In the genomic region with DNA sequence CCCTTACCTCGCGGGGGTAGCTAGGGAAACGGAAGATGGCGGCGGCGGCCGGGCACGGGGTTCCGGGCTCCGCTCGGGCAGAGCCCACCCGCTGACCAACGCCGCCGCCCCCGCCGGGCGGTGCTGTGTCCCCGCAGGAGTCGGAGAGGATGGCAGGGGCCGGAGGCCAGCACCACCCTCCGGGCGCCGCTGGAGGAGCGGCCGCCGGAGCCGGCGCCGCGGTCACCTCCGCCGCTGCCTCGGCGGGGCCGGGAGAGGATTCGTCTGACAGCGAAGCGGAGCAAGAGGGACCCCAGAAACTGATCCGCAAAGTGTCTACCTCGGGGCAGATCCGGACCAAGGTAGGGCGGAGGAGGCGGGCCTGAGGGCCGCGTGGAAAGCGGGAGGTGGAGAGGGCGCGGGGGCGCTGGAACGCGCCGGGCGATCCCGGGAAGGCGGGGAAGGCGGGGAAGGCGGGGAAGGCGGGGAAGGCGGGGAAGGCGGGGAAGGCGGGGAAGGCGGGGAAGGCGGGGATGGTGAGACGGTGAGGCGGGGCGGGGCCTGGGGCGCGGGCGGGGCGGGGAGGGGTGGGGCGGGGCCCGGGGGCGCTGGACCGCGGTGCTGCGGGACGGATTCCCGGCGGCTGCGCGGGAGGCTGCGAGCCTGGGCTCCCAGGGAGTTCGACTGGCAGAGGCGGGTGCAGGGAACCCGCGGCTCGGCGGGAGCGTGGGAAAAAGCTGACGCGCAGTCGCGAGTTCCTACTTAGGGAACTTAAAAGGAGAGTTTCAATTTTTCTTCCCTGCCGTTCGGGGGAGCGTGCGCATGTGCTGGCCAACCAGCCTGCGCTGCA, we compare ENCODE assay signal across 8 cellular contexts. TPM values are rescaled to one million over a fixed set of nuclear protein-coding genes. Genes with fewer than 3 reads are reported as not detected.
DNase-seq lines count a peak whose midpoint lies in the region; ATAC-seq and TF ChIP-seq lines count a peak whose summit lies in the region.

Gene DGKH (plus strand): TSS at position 24 of the 829 bp plus-strand sequence. CDS start 126 bp downstream, at position 150.

- no peak for TF ChIP-seq CTCF in Caco-2 (IDR thresholded peaks at IDR 0.05; ENCODE audit: insufficient read depth in 1 of 2, low read depth in 1 of 2, low read length in 1 of 2, severe bottlenecking in 1 of 2, unreplicated experiment in 1 of 2)
- no peak for TF ChIP-seq CTCF in fibroblast of the aortic adventitia (IDR thresholded peaks at IDR 0.05; ENCODE audit: insufficient read depth, low read length)
- TF ChIP-seq CTCF in suprapubic skin (IDR thresholded peaks at IDR 0.05): no peak

- peak; percentile 49 for ATAC-seq in GM19463 (IDR thresholded peaks at IDR 0.05; ENCODE audit: unreplicated experiment)
- ATAC-seq in natural killer cell treated with Interleukin-12 subunit alpha and Interleukin-12 subunit beta and Interleukin-15 and Interleukin-18, amount 100 ng/mL, for 72 hours: peak; percentile 80 to 85

- no peak for TF ChIP-seq POLR2A in suprapubic skin (IDR thresholded peaks at IDR 0.05)

- H3K4me3 Mint-ChIP-seq in Caco-2 (ENCODE audit: unreplicated experiment): peak within 1 kb of the TSS; percentile 96
- peak within 1 kb of the TSS; percentile 73 for H3K4me3 Mint-ChIP-seq in natural killer cell treated with Interleukin-12 subunit alpha and Interleukin-12 subunit beta and Interleukin-15 and Interleukin-18, amount 100 ng/mL, for 72 hours

- H3K27me3 Mint-ChIP-seq in Caco-2 (ENCODE audit: insufficient read depth, unreplicated experiment): peaks cover 17% of the 10 kb centered on the region
- H3K27me3 Mint-ChIP-seq in natural killer cell treated with Interleukin-12 subunit alpha and Interleukin-12 subunit beta and Interleukin-15 and Interleukin-18, amount 100 ng/mL, for 72 hours: peaks cover 33 to 45% of the 10 kb centered on the region in 2 donors

- 1% methylated on average over 14 of the region's 99 CpGs for WGBS in suprapubic skin

- H3K27me3 ChIP-seq in Caco-2 (replicated peaks; ENCODE audit: control insufficient read depth, insufficient read depth, low read length) (no peaks in the 10 kb centered on the region), suprapubic skin (no peaks in the 10 kb centered on the region)

- DNase-seq in Caco-2 (peak; percentile 86 to 87), HS-27A (ENCODE audit: low read depth) (peak; percentile 40), RPMI8226 (peak; percentile 61), fibroblast of the aortic adventitia (ENCODE audit: low read depth) (peak; percentile 71), suprapubic skin (ENCODE audit: low spot score in 2 of 2) (peak; percentile 84 to 86)
- DNase-seq in activated effector memory CD4-positive, alpha-beta T cell treated with anti-CD3 and anti-CD28 coated beads, Interleukin-2, amount 50 U/mL, for 16 hours: peak; percentile 89
- DNase-seq in natural killer cell treated with Interleukin-12 subunit alpha and Interleukin-12 subunit beta and Interleukin-15 and Interleukin-18, amount 100 ng/mL, for 72 hours (ENCODE audit: low spot score): peak; percentile 76

- peaks cover 13% of the 10 kb centered on the region for H3K4me1 ChIP-seq in Caco-2
- peaks cover 17% of the 10 kb centered on the region for H3K4me1 ChIP-seq in suprapubic skin

- H3K27ac ChIP-seq in suprapubic skin: peak within 1 kb of the TSS; percentile 94

- POLR2A ChIA-PET in Caco-2 (lab: Charles Lee): no interaction called here

- H3K36me3 ChIP-seq in Caco-2 (ENCODE audit: control insufficient read depth, insufficient read depth, low read length) (no peaks in the 10 kb centered on the region), suprapubic skin (no peaks in the 10 kb centered on the region)

- peaks cover 6% of the 10 kb centered on the region for H3K4me1 Mint-ChIP-seq in Caco-2 (ENCODE audit: low read depth, unreplicated experiment)
- peaks cover 6 to 8% of the 10 kb centered on the region in 2 donors for H3K4me1 Mint-ChIP-seq in natural killer cell treated with Interleukin-12 subunit alpha and Interleukin-12 subunit beta and Interleukin-15 and Interleukin-18, amount 100 ng/mL, for 72 hours (ENCODE audit: low read depth in 2 of 2)

- H3K9me3 ChIP-seq in Caco-2: no peaks in the 10 kb centered on the region
- no peaks in the 10 kb centered on the region for H3K9me3 ChIP-seq in suprapubic skin

- TF ChIP-seq EP300 in suprapubic skin (IDR thresholded peaks at IDR 0.05): no peak

- CTCF ChIA-PET in Caco-2 (lab: Charles Lee): no interaction called here

- peak within 1 kb of the TSS; percentile 87 for H3K4me3 ChIP-seq in Caco-2 (ENCODE audit: low read depth, low read length)
- H3K4me3 ChIP-seq in fibroblast of the aortic adventitia (ENCODE audit: low read depth, low read length): peak within 1 kb of the TSS; percentile 82
- peak within 1 kb of the TSS; percentile 98 for H3K4me3 ChIP-seq in suprapubic skin

- H3K9me3 Mint-ChIP-seq in Caco-2 (ENCODE audit: unreplicated experiment): no peaks in the 10 kb centered on the region
- H3K9me3 Mint-ChIP-seq in natural killer cell treated with Interleukin-12 subunit alpha and Interleukin-12 subunit beta and Interleukin-15 and Interleukin-18, amount 100 ng/mL, for 72 hours: no peaks in the 10 kb centered on the region

- no peaks in the 10 kb centered on the region for H3K36me3 Mint-ChIP-seq in Caco-2 (ENCODE audit: insufficient read depth, unreplicated experiment)
- H3K36me3 Mint-ChIP-seq in natural killer cell treated with Interleukin-12 subunit alpha and Interleukin-12 subunit beta and Interleukin-15 and Interleukin-18, amount 100 ng/mL, for 72 hours: peaks cover 4% of the 10 kb centered on the region

- intact Hi-C loops in Caco-2 (cut with micrococcal nuclease; ENCODE audit: unreplicated experiment): loop anchor here (5.0 to 10.0 kb wide), 2 partner anchors 63 to 166 kb away; no protein-coding TSS in a partner anchor

- BruUV-seq in Caco-2 (replicated peaks; lab: Mats Ljungman, UMichigan): no TSS peak

- H3K27ac Mint-ChIP-seq in Caco-2 (ENCODE audit: unreplicated experiment): peak within 1 kb of the TSS; percentile 78
- H3K27ac Mint-ChIP-seq in natural killer cell treated with Interleukin-12 subunit alpha and Interleukin-12 subunit beta and Interleukin-15 and Interleukin-18, amount 100 ng/mL, for 72 hours: peak within 1 kb of the TSS in 1 of 2 donors; percentile 39

RNA-seq across cellular contexts. Expression of gene DGKH, which starts in this region (rescaled TPM):
- 5.2 and 5.8 TPM in 2 replicates for total RNA-seq in Caco-2 (2022)
- total RNA-seq in fibroblast of the aortic adventitia (ENCODE audit: low replicate concordance): 17.1 and 26.3 TPM in 2 replicates
- total RNA-seq in natural killer cell treated with Interleukin-12 subunit alpha and Interleukin-12 subunit beta and Interleukin-15 and Interleukin-18, amount 100 ng/mL, for 72 hours: 10 to 100 TPM in 1 of 2 donors, 1 to 10 TPM in 1; 7.4 to 21.1 TPM
- total RNA-seq in suprapubic skin: 10 to 100 TPM; 14.8 to 28.0 (median 16.9) TPM

Comparison
In these comparisons a context has a peak if more than half of its experiments do, and no peak if none do; other contexts are left out.
1. Peak in every context shown above with its lines: DNase-seq, ATAC-seq, H3K4me3 ChIP-seq and H3K27ac ChIP-seq.